8 cellular contexts compared by ENCODE assay signal in genomic region chr14:34060747-34061050, GRCh38.
DNase-seq lines count a peak whose midpoint lies in the region; ATAC-seq, FAIRE-seq and TF ChIP-seq lines count a peak whose summit lies in the region.

No MANE protein-coding gene starts in this region.

- no peak overlapping the region for H3K27ac ChIP-seq in HUES48 (ENCODE audit: low read depth, low read length)
- H3K27ac ChIP-seq in endothelial cell of umbilical vein (ENCODE audit: insufficient read depth, low read depth, low read length) = no peak overlapping the region

- TF ChIP-seq CTCF in BJ (IDR thresholded peaks at IDR 0.05; ENCODE audit: insufficient read depth, low read depth, low read length) = no peak
- TF ChIP-seq CTCF in endothelial cell of umbilical vein (IDR thresholded peaks at IDR 0.05; ENCODE audit: extremely low read depth in 1 of 2, insufficient read depth in 1 of 2, low read depth in 1 of 2, low read length in 2 of 2) = no peak
- no peak for TF ChIP-seq CTCF in nephron (IDR thresholded peaks at IDR 0.05; ENCODE audit: unreplicated experiment in 3 of 3)

- H3K27me3 Mint-ChIP-seq in nephron (ENCODE audit: low read depth) = peaks cover 4% of the 10 kb centered on the region

- no peak for TF ChIP-seq POLR2A in endothelial cell of umbilical vein (IDR thresholded peaks at IDR 0.05; ENCODE audit: low read depth, low read length)

- peak overlapping the region; percentile 99 for H2AFZ ChIP-seq in endothelial cell of umbilical vein (ENCODE audit: low read depth, low read length)

- H3K4me3 Mint-ChIP-seq in nephron = peak overlapping the region; percentile 87 to 90 (median 88)

- H3K79me2 ChIP-seq in endothelial cell of umbilical vein (ENCODE audit: control insufficient read depth, insufficient read depth, low read length) = no peaks in the 10 kb centered on the region

- dilution Hi-C loops in endothelial cell of umbilical vein (cut with MboI; ENCODE audit: extremely low pct_ligation_motif_present, low sequenced_read_pairs) = no loop called here

- H3K4me2 ChIP-seq in endothelial cell of umbilical vein (ENCODE audit: insufficient read depth, low read length) = peak overlapping the region; percentile 64

- CTCF ChIA-PET in BJ (lab: Yijun Ruan, JAX) (interaction anchor here (1.0 to 1.9 kb wide), 6 partner anchors 9 to 68 kb away, joined by 3 to 11 read pairs (median 3); no protein-coding TSS in a partner anchor), endothelial cell of umbilical vein (lab: Charles Lee) (interaction anchor here (1.0 to 3.1 kb wide), 10 partner anchors 9 to 220 kb away, joined by 3 to 21 read pairs (median 6); no protein-coding TSS in a partner anchor)

- H3K9ac ChIP-seq in HUES48 (ENCODE audit: low read depth, low read length) (peak overlapping the region; percentile 81; the same call in 1 of the 2 replicates), endothelial cell of umbilical vein (replicated peaks; ENCODE audit: extremely low read depth, insufficient read depth, low read length) (no peak overlapping the region)

- DNase-seq in BJ (ENCODE audit: low read depth) (no peak), endothelial cell of umbilical vein (ENCODE audit: low read depth, low spot score) (no peak), SKM-1 (lab: John Stamatoyannopoulos, UW; ENCODE audit: unreplicated experiment) (no peak)

- no peaks in the 10 kb centered on the region for H4K20me1 ChIP-seq in endothelial cell of umbilical vein (replicated peaks; ENCODE audit: control insufficient read depth, extremely low read depth, insufficient read depth, low read length)

- H3K27me3 ChIP-seq in BJ (ENCODE audit: control insufficient read depth, insufficient read depth, low read length) (peaks cover 4% of the 10 kb centered on the region), HUES48 (ENCODE audit: control insufficient read depth, insufficient read depth, low read length) (peaks cover 25% of the 10 kb centered on the region), endothelial cell of umbilical vein (ENCODE audit: control insufficient read depth in 2 of 2, insufficient read depth in 2 of 2, low read length in 2 of 2) (peaks cover 2 to 10% of the 10 kb centered on the region in 2 experiments)

- peaks cover 41% of the 10 kb centered on the region for H3K4me1 Mint-ChIP-seq in nephron

- no peaks in the 10 kb centered on the region for H3K9me1 ChIP-seq in endothelial cell of umbilical vein (replicated peaks; ENCODE audit: control insufficient read depth, extremely low read depth, insufficient read depth, low read length)

- peak overlapping the region; percentile 25 to 79 (median 43) for H3K27ac Mint-ChIP-seq in nephron

- FAIRE-seq in endothelial cell of umbilical vein (lab: Jason Lieb, UNC) = no peak

- intact Hi-C loops in endothelial cell of umbilical vein (cut with micrococcal nuclease) = loop anchor here (5.0 kb wide), 1 partner anchor 143 kb away; no protein-coding TSS in a partner anchor

- H3K4me1 ChIP-seq in HUES48 (ENCODE audit: control insufficient read depth, insufficient read depth, low read length) (peaks cover 14% of the 10 kb centered on the region), endothelial cell of umbilical vein (ENCODE audit: control insufficient read depth, extremely low read depth, insufficient read depth, low read length) (no peaks in the 10 kb centered on the region)

- no peaks in the 10 kb centered on the region for H3K9me3 ChIP-seq in HUES48 (ENCODE audit: control insufficient read depth, insufficient read depth, low read length)
- no peaks in the 10 kb centered on the region for H3K9me3 ChIP-seq in endothelial cell of umbilical vein (replicated peaks; ENCODE audit: control insufficient read depth, insufficient read depth, low read length)

- no peak for ATAC-seq in GM19351 (IDR thresholded peaks at IDR 0.05; ENCODE audit: unreplicated experiment)
- ATAC-seq in HG03175 (IDR thresholded peaks at IDR 0.05; ENCODE audit: unreplicated experiment) = no peak
- ATAC-seq in GM18867 (IDR thresholded peaks at IDR 0.05; ENCODE audit: unreplicated experiment) = no peak

- no TSS peak for BruUV-seq in endothelial cell of umbilical vein (replicated peaks; lab: Mats Ljungman, UMichigan)

- POLR2A ChIA-PET in BJ (lab: Charles Lee) = interaction anchor here (0.9 kb wide), 1 partner anchor 70 kb away, joined by 3 read pairs; no protein-coding TSS in a partner anchor
- POLR2A ChIA-PET in endothelial cell of umbilical vein (lab: Charles Lee) = no interaction called here

- peak overlapping the region; percentile 54 for H3K4me3 ChIP-seq in BJ (ENCODE audit: low read depth, low read length)
- H3K4me3 ChIP-seq in HUES48 (ENCODE audit: low read depth, low read length) = peak overlapping the region; percentile 68
- H3K4me3 ChIP-seq in endothelial cell of umbilical vein (replicated peaks in 1 of 3; ENCODE audit: insufficient read depth in 1 of 3, low read depth in 1 of 3, low read length in 3 of 3) = peak overlapping the region; percentile 40 to 64 (median 53)

- H3K36me3 Mint-ChIP-seq in nephron (ENCODE audit: low read depth) = no peaks in the 10 kb centered on the region

- no peaks in the 10 kb centered on the region for H3K9me3 Mint-ChIP-seq in nephron

- H3K36me3 ChIP-seq in BJ (ENCODE audit: control insufficient read depth, insufficient read depth, low read length) (no peaks in the 10 kb centered on the region), HUES48 (ENCODE audit: control insufficient read depth, insufficient read depth, low read length) (no peaks in the 10 kb centered on the region), endothelial cell of umbilical vein (ENCODE audit: control insufficient read depth in 2 of 2, extremely low read depth in 1 of 2, insufficient read depth in 2 of 2, low read length in 2 of 2) (no peaks in the 10 kb centered on the region)

TF ChIP-seq in endothelial cell of umbilical vein, 7 proteins besides CTCF, POLR2A, EP300 and RAD21:
- TF ChIP-seq MAX (IDR thresholded peaks at IDR 0.05; ENCODE audit: insufficient read depth, insufficient read length) (no peak), EZH2 (IDR thresholded peaks at IDR 0.05; ENCODE audit: borderline replicate concordance, low read depth, low read length, severe bottlenecking) (no peak), MYC (IDR thresholded peaks at IDR 0.05; ENCODE audit: low read depth, low read length) (no peak), JUN (IDR thresholded peaks at IDR 0.05; ENCODE audit: borderline replicate concordance, insufficient read depth, insufficient read length, low read depth) (no peak), POLR2AphosphoS5 (IDR thresholded peaks at IDR 0.05; ENCODE audit: insufficient read depth, low read depth, low read length) (no peak), FOS (IDR thresholded peaks at IDR 0.05; ENCODE audit: borderline replicate concordance, insufficient read depth, low read length) (no peak)
TF ChIP-seq in endothelial cell of umbilical vein: peak in this region for 0.
